Comparison of ENCODE assay signal across 25 cellular contexts in the genomic region with DNA sequence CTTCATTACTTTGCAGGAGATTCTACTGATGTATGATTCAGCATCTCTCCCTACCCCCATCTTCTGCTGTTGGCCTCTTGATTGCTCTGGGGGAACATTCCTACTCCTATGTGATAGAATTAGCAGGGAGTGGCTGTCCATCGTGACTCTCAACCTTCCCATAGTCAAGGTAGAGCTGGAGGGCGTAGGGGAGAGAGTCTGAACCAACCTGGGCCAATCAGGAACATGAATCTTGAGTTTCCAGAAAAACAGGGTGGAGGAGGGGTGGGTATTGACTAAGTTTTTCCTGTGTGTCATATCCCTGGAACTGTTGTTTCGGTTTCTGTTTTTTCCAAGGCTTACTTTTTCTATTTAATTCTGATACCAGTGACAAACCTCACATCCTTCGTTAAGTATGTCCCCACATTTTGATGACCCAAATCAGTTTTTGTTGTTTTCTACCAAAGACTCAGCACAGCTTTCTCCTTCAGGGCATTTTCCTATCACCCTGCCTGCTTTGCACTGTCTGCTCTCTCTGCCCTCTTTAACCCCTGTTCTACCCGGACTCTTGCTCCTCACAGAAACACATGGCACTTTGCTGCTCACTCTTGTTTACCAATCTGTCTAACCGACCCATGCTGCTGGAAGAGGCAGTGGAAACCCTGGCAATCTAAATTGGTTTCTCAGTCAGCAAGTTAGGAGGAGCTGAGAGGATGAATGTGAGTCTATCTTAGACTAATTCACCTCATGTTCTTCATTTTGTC.
DNase-seq lines count a peak whose midpoint lies in the region; ATAC-seq, FAIRE-seq and TF ChIP-seq lines count a peak whose summit lies in the region.
"Had no signal": no experiment of that assay in that cellular context is flagged by ENCODE, and none has a peak within 500 bp of the region (broad histone marks: within the 10 kb centered on the region; RNA-seq: fewer than 3 reads in every experiment).

No MANE protein-coding gene starts in this region.

- peak overlapping the region; percentile 98 for H3K27ac Mint-ChIP-seq in MCF 10A (ENCODE audit: low read depth, unreplicated experiment)
- H3K27ac Mint-ChIP-seq: activated CD4-positive, alpha-beta T cell treated with anti-CD3 and anti-CD28 coated beads, Interleukin-2, amount 10 ng/mL, durations not matched to agents 7 days and 5 days; CD14-positive monocyte; nephron progenitor cell had no signal

- ATAC-seq in HG02759 (IDR thresholded peaks at IDR 0.05; ENCODE audit: unreplicated experiment) (no peak), gastrocnemius medialis (no peak)
- ATAC-seq: heart right ventricle, HepG2, psoas muscle had no signal

- FAIRE-seq in urothelium cell line (lab: Jason Lieb, UNC), result no peak
- FAIRE-seq: HepG2, kidney, TTC549 had no signal

- H3K4me3 ChIP-seq in breast epithelium (no peak overlapping the region), fibroblast of the aortic adventitia (ENCODE audit: low read depth, low read length) (no peak overlapping the region), gastrocnemius medialis (no peak overlapping the region)
- H3K4me3 ChIP-seq: coronary artery, heart right ventricle, MG63, psoas muscle, upper lobe of left lung had no signal

- no peaks in the 10 kb centered on the region for H3K27me3 ChIP-seq in breast epithelium
- H3K27me3 ChIP-seq in gastrocnemius medialis, result no peaks in the 10 kb centered on the region
- H3K27me3 ChIP-seq: heart right ventricle, MG63, upper lobe of left lung had no signal

- DNase-seq in MCF 10A (ENCODE audit: unreplicated experiment), result peak; percentile 81
- DNase-seq in breast epithelium (ENCODE audit: low spot score in 2 of 2), result no peak
- peak; percentile 35 for DNase-seq in amniotic epithelial cell (ENCODE audit: low read depth)
- DNase-seq in fibroblast of the aortic adventitia (ENCODE audit: low read depth), result peak; percentile 63
- DNase-seq in urothelium cell line (ENCODE audit: low spot score), result peak; percentile 44
- DNase-seq in putamen (ENCODE audit: low spot score), result no peak
- no peak for DNase-seq in gastrocnemius medialis
- DNase-seq: activated CD4-positive, alpha-beta T cell treated with anti-CD3 and anti-CD28 coated beads, Interleukin-2, amount 10 ng/mL, durations not matched to agents 7 days and 5 days; DMS79 treated with DMSO at 0.1 percent for 48 hours; heart right ventricle; kidney; MG63; NCI-H187; NCI-H446 treated with DMSO at 0.1 percent for 48 hours; nephron progenitor cell; psoas muscle; stimulated activated CD4-positive, alpha-beta T cell treated with anti-CD3 and anti-CD28 coated beads, Interleukin-12 subunit alpha, Interleukin-12 subunit beta, amount 100 ng/mL, for 4 hours; upper lobe of left lung had no signal

- in situ Hi-C loops in gastrocnemius medialis (cut with MboI; ENCODE audit: low sequenced_read_pairs in 4 of 4), result no loop called here

- POLR2A ChIA-PET in MCF 10A (lab: Yijun Ruan, JAX), result interaction anchor here (0.7 to 1.2 kb wide), 4 partner anchors 8 to 601 kb away, joined by 3 to 5 read pairs (median 3); no protein-coding TSS in a partner anchor

- BruUV-seq in MCF 10A (replicated peaks; lab: Mats Ljungman, UMichigan), result no TSS peak

- TF ChIP-seq CTCF in MCF 10A (IDR thresholded peaks at IDR 0.05; ENCODE audit: unreplicated experiment) (no peak), breast epithelium (IDR thresholded peaks at IDR 0.05) (no peak), fibroblast of the aortic adventitia (IDR thresholded peaks at IDR 0.05; ENCODE audit: insufficient read depth, low read length) (no peak), gastrocnemius medialis (IDR thresholded peaks at IDR 0.05 in 4 of 5, conservative IDR thresholded peaks at IDR 0.05 in 1 of 5) (no peak)

- intact Hi-C loops in MCF 10A (cut with micrococcal nuclease) (no loop called here), breast epithelium (cut with DNase I; ENCODE audit: low total_unique reads) (no loop called here), gastrocnemius medialis (cut with DNase I; ENCODE audit: low total_unique reads) (no loop called here)

- peak overlapping the region; percentile 68 for H3K4me3 Mint-ChIP-seq in MCF 10A (ENCODE audit: unreplicated experiment)
- H3K4me3 Mint-ChIP-seq: activated CD4-positive, alpha-beta T cell treated with anti-CD3 and anti-CD28 coated beads, Interleukin-2, amount 10 ng/mL, durations not matched to agents 7 days and 5 days; CD14-positive monocyte; nephron progenitor cell had no signal

- H3K36me3 Mint-ChIP-seq in MCF 10A (ENCODE audit: insufficient read depth, unreplicated experiment), result no peaks in the 10 kb centered on the region
- H3K36me3 Mint-ChIP-seq: CD14-positive monocyte had no signal

- H3K4me1 ChIP-seq in breast epithelium (no peaks in the 10 kb centered on the region), gastrocnemius medialis (no peaks in the 10 kb centered on the region)
- H3K4me1 ChIP-seq: psoas muscle, upper lobe of left lung had no signal

- TF ChIP-seq POLR2A in breast epithelium (IDR thresholded peaks at IDR 0.05) (no peak), gastrocnemius medialis (IDR thresholded peaks at IDR 0.05) (no peak)

- peaks cover 8% of the 10 kb centered on the region for H3K9me3 Mint-ChIP-seq in MCF 10A (ENCODE audit: unreplicated experiment)

- no peak overlapping the region for H3K27ac ChIP-seq in breast epithelium
- no peak overlapping the region for H3K27ac ChIP-seq in gastrocnemius medialis
- H3K27ac ChIP-seq: 22Rv1, coronary artery, epithelial cell of prostate, heart right ventricle, psoas muscle, upper lobe of left lung had no signal

- peaks cover 13% of the 10 kb centered on the region for H3K4me1 Mint-ChIP-seq in MCF 10A (ENCODE audit: insufficient read depth, unreplicated experiment)
- H3K4me1 Mint-ChIP-seq: activated CD4-positive, alpha-beta T cell treated with anti-CD3 and anti-CD28 coated beads, Interleukin-2, amount 10 ng/mL, durations not matched to agents 7 days and 5 days; CD14-positive monocyte had no signal

- H3K36me3 ChIP-seq in breast epithelium, result no peaks in the 10 kb centered on the region
- no peaks in the 10 kb centered on the region for H3K36me3 ChIP-seq in gastrocnemius medialis
- H3K36me3 ChIP-seq: heart right ventricle, MG63, upper lobe of left lung had no signal

- H3K9me3 ChIP-seq in breast epithelium (peaks cover 0 to 8% of the 10 kb centered on the region in 2 donors), gastrocnemius medialis (no peaks in the 10 kb centered on the region)
- H3K9me3 ChIP-seq: psoas muscle had no signal

- no peaks in the 10 kb centered on the region for H3K27me3 Mint-ChIP-seq in MCF 10A (ENCODE audit: insufficient read depth, unreplicated experiment)
- H3K27me3 Mint-ChIP-seq: activated CD4-positive, alpha-beta T cell treated with anti-CD3 and anti-CD28 coated beads, Interleukin-2, amount 10 ng/mL, durations not matched to agents 7 days and 5 days had no signal

- CTCF ChIA-PET in MCF 10A (lab: Yijun Ruan, JAX), result interaction anchor here (0.6 kb wide), 2 partner anchors 16 to 651 kb away, joined by 3 to 4 read pairs; no protein-coding TSS in a partner anchor

Comparison
In these comparisons a context has a peak if more than half of its experiments do, and no peak if none do; other contexts are left out.
1. DNase-seq: peak in MCF 10A (single experiment), amniotic epithelial cell (single experiment), fibroblast of the aortic adventitia (single experiment) and urothelium cell line (single experiment); none in breast epithelium (0 of 2), putamen (single experiment) and gastrocnemius medialis (0 of 2).